10 cellular contexts compared by ENCODE assay signal in the genomic region with DNA sequence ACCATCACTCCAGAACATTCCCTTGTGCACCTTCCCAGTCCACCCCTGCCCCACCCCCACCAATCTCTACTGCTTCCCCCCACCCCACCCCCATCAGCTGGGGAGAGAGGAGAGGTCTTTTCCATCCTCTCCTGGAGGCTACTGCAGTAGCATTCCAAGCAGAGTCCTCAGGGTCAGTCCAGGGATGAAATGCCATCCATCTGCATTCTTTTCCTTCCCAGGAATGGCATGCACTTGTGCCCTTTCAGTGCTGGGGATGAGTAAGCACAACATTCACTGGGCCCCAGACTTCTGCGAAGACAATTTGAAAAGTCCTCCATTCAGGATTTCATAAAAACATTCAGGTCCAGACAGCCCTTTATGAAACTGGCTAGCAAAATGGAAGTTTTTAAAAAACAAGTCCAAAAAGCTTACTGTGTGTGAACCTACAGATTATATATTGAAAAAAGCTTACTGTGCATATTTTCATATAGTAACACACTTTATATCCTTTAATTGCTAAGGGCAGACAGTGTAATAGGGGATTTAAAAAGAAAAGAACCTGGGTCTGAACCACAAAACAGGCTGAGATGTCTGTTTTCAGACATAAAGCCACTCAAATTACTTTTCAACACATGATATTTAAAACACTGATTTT. TPM values are rescaled to one million over a fixed set of nuclear protein-coding genes. Genes with fewer than 3 reads are reported as not detected.
DNase-seq lines count a peak whose midpoint lies in the region; ATAC-seq, FAIRE-seq and TF ChIP-seq lines count a peak whose summit lies in the region.
"Had no signal": no experiment of that assay in that cellular context is flagged by ENCODE, and none has a peak within 500 bp of the region (broad histone marks: within the 10 kb centered on the region; RNA-seq: fewer than 3 reads in every experiment).

No MANE protein-coding gene starts in this region.

- POLR2A ChIA-PET in HCT116 (lab: Charles Lee), result interaction anchor here (0.5 kb wide), 1 partner anchor 12 kb away, joined by 3 read pairs; no protein-coding TSS in a partner anchor

- H3K27ac ChIP-seq in HCT116 (ENCODE audit: low read depth, low read length) (peak overlapping the region; percentile 33; the same call in 1 of the 2 replicates), astrocyte (ENCODE audit: low read depth, low read length) (no peak overlapping the region), SJCRH30 (no peak overlapping the region)
- H3K27ac ChIP-seq: KMS-11 had no signal

- H3K79me2 ChIP-seq in HCT116 (ENCODE audit: insufficient read depth, low read length) (no peaks in the 10 kb centered on the region), astrocyte (ENCODE audit: insufficient read depth, low read length) (no peaks in the 10 kb centered on the region)

- H4K20me1 ChIP-seq in HCT116 (ENCODE audit: insufficient read depth) (no peaks in the 10 kb centered on the region), astrocyte (ENCODE audit: insufficient read depth, low read length) (no peaks in the 10 kb centered on the region)

- no peak for FAIRE-seq in astrocyte (lab: Jason Lieb, UNC)
- no peak for FAIRE-seq in D721Med (lab: Jason Lieb, UNC)

- H2AFZ ChIP-seq in HCT116 (ENCODE audit: low read depth, low read length, poor library complexity, severe bottlenecking) (peak overlapping the region; percentile 78), astrocyte (ENCODE audit: low read depth, low read length) (no peak overlapping the region)

- peaks cover 5% of the 10 kb centered on the region for H3K36me3 Mint-ChIP-seq in astrocyte (ENCODE audit: low read depth, unreplicated experiment)

- peak overlapping the region; percentile 79 for H3K4me2 ChIP-seq in HCT116 (ENCODE audit: low read length)
- no peak overlapping the region for H3K4me2 ChIP-seq in astrocyte (ENCODE audit: low read length)
- H3K4me2 ChIP-seq: KMS-11 had no signal

- no peaks in the 10 kb centered on the region for H3K9me2 ChIP-seq in HCT116 (ENCODE audit: insufficient read depth)

- H3K27me3 ChIP-seq in HCT116 (ENCODE audit: insufficient read depth, low read length) (no peaks in the 10 kb centered on the region), astrocyte (ENCODE audit: insufficient read depth, low read length) (no peaks in the 10 kb centered on the region), SJCRH30 (no peaks in the 10 kb centered on the region)

- H3K4me1 ChIP-seq in HCT116 (ENCODE audit: control insufficient read depth in 1 of 2, insufficient read depth in 2 of 2, low read length in 2 of 2) (peaks cover 17 to 29% of the 10 kb centered on the region in 2 experiments), astrocyte (ENCODE audit: insufficient read depth, low read length) (peaks cover 7% of the 10 kb centered on the region), SJCRH30 (no peaks in the 10 kb centered on the region; the same call in 1 of the 2 replicates)

- H3K36me3 ChIP-seq in HCT116 (ENCODE audit: control insufficient read depth in 1 of 2, insufficient read depth in 2 of 2, low read length in 2 of 2) (no peaks in the 10 kb centered on the region; a peak in 1 of 4 replicates), astrocyte (ENCODE audit: insufficient read depth, low read length) (peaks cover under 1% of the 10 kb centered on the region), SJCRH30 (no peaks in the 10 kb centered on the region)

- H3K4me3 Mint-ChIP-seq in astrocyte (ENCODE audit: unreplicated experiment), result no peak overlapping the region

- H3K27me3 Mint-ChIP-seq in astrocyte (ENCODE audit: low read depth, unreplicated experiment), result no peaks in the 10 kb centered on the region

- CTCF ChIA-PET in HCT116 (lab: Charles Lee), result interaction anchor here (2.4 kb wide), 1 partner anchor 8 kb away, joined by 8 read pairs; no protein-coding TSS in a partner anchor

- TF ChIP-seq CTCF in HCT116 (IDR thresholded peaks at IDR 0.05 in 2 of 3, conservative IDR thresholded peaks at IDR 0.05 in 1 of 3; ENCODE audit: borderline replicate concordance in 1 of 3, insufficient read depth in 1 of 3, low read depth in 2 of 3, low read length in 2 of 3), result no peak
- TF ChIP-seq CTCF in astrocyte (IDR thresholded peaks at IDR 0.05; ENCODE audit: insufficient read depth, low read depth, low read length), result no peak
- TF ChIP-seq CTCF in D721Med (IDR thresholded peaks at IDR 0.05; ENCODE audit: insufficient read depth, missing control alignments), result no peak

- TF ChIP-seq POLR2A in HCT116 (IDR thresholded peaks at IDR 0.05; ENCODE audit: borderline replicate concordance, extremely low read depth, insufficient read depth, insufficient read length), result no peak

- H3K9ac ChIP-seq in HCT116 (ENCODE audit: low read length), result peak overlapping the region; percentile 44
- no peak overlapping the region for H3K9ac ChIP-seq in astrocyte (ENCODE audit: low read length)
- H3K9ac ChIP-seq: KMS-11 had no signal

- H3K9me3 Mint-ChIP-seq in astrocyte (ENCODE audit: unreplicated experiment), result no peaks in the 10 kb centered on the region

- intact Hi-C loops in HCT116 (cut with micrococcal nuclease), result no loop called here

- TF ChIP-seq RAD21 in HCT116 (IDR thresholded peaks at IDR 0.05; ENCODE audit: low read depth), result 0 out of 2 replicates have a peak, but pooled peaks have one; percentile 8

- RAD21 ChIA-PET in HCT116 (lab: Charles Lee; ENCODE audit: low non-redundant PET in 1 of 2, low total read pairs in 2 of 2, uncharacterized antibody in 2 of 2, unreplicated experiment in 2 of 2), result no interaction called here

- H3K4me3 ChIP-seq in HCT116 (replicated peaks in 1 of 2; ENCODE audit: low read depth in 1 of 2, low read length in 2 of 2) (peak overlapping the region in 1 of 2 experiments; percentile 44; a peak in 2 of 4 replicates), astrocyte (ENCODE audit: insufficient read depth, low read depth, low read length) (no peak overlapping the region), skeletal muscle cell (ENCODE audit: low read depth, low read length) (no peak overlapping the region), SJCRH30 (no peak overlapping the region)

- ATAC-seq in HCT116 (peak; percentile 91), HG03378 (IDR thresholded peaks at IDR 0.05; ENCODE audit: unreplicated experiment) (no peak), GM21381 (IDR thresholded peaks at IDR 0.05; ENCODE audit: unreplicated experiment) (no peak)

- DNase-seq in HCT116 (ENCODE audit: low read depth, low spot score) (peak; percentile 24), astrocyte (ENCODE audit: low read depth) (peak; percentile 76), hepatic stellate cell (ENCODE audit: low spot score) (peak; percentile 87), skeletal muscle cell (ENCODE audit: low read depth) (peak; percentile 31), SJCRH30 (no peak), D721Med (ENCODE audit: insufficient read length, low spot score) (no peak)
- DNase-seq: stimulated activated CD4-positive, alpha-beta T cell treated with anti-CD3 and anti-CD28 coated beads, Interleukin-12 subunit alpha, Interleukin-12 subunit beta, amount 100 ng/mL, for 4 hours had no signal

- H3K9me3 ChIP-seq in HCT116 (ENCODE audit: control insufficient read depth in 1 of 2, insufficient read depth in 1 of 2, low read depth in 1 of 2, low read length in 2 of 2), result no peaks in the 10 kb centered on the region
- H3K9me3 ChIP-seq in astrocyte (ENCODE audit: insufficient read depth, low read depth, low read length), result no peaks in the 10 kb centered on the region
- no peaks in the 10 kb centered on the region for H3K9me3 ChIP-seq in SJCRH30 (replicated peaks)

- peaks cover 24% of the 10 kb centered on the region for H3K4me1 Mint-ChIP-seq in astrocyte (ENCODE audit: low read depth, unreplicated experiment)

- BruUV-seq in HCT116 (replicated peaks; lab: Mats Ljungman, UMichigan), result no TSS peak

- H3K27ac Mint-ChIP-seq in astrocyte (ENCODE audit: unreplicated experiment), result peak overlapping the region; percentile 87

TF ChIP-seq in HCT116, 20 proteins besides CTCF, POLR2A, EP300 and RAD21 (continues in another document):
- TF ChIP-seq EZH2 (IDR thresholded peaks at IDR 0.05) (no peak), POLR2AphosphoS5 (IDR thresholded peaks at IDR 0.05; ENCODE audit: low read depth, low read length) (no peak), SIN3A (IDR thresholded peaks at IDR 0.05; ENCODE audit: low read depth) (no peak), ZNF274 (IDR thresholded peaks at IDR 0.05; ENCODE audit: low read depth, low read length) (no peak), SRF (IDR thresholded peaks at IDR 0.05; ENCODE audit: low read depth) (no peak), YY1 (IDR thresholded peaks at IDR 0.05; ENCODE audit: extremely low read depth, insufficient replicate concordance, low read depth, low read length) (no peak), TCF7L2 (IDR thresholded peaks at IDR 0.05; ENCODE audit: borderline replicate concordance, extremely low read depth, insufficient read depth, insufficient read length) (no peak), JUND (IDR thresholded peaks at IDR 0.05) (peak; percentile 32), SP1 (IDR thresholded peaks at IDR 0.05; ENCODE audit: low read depth) (0 out of 2 replicates have a peak, but pooled peaks have one; percentile 17)
- TF ChIP-seq, protein P1, sequence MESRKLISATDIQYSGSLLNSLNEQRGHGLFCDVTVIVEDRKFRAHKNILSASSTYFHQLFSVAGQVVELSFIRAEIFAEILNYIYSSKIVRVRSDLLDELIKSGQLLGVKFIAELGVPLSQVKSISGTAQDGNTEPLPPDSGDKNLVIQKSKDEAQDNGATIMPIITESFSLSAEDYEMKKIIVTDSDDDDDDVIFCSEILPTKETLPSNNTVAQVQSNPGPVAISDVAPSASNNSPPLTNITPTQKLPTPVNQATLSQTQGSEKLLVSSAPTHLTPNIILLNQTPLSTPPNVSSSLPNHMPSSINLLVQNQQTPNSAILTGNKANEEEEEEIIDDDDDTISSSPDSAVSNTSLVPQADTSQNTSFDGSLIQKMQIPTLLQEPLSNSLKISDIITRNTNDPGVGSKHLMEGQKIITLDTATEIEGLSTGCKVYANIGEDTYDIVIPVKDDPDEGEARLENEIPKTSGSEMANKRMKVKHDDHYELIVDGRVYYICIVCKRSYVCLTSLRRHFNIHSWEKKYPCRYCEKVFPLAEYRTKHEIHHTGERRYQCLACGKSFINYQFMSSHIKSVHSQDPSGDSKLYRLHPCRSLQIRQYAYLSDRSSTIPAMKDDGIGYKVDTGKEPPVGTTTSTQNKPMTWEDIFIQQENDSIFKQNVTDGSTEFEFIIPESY (IDR thresholded peaks at IDR 0.05; ENCODE audit: extremely low read depth, insufficient replicate concordance, low read length), result no peak

RNA-seq across cellular contexts. Expression of gene GOLPH3, which starts 50.0 kb away (rescaled TPM):
- total RNA-seq in HCT116 (2021; ENCODE audit: unreplicated experiment) (69.2 TPM), astrocyte (114 and 124 TPM in 2 replicates)
- polyA plus RNA-seq in HCT116 (2012), result 31.2 and 32.0 TPM in 2 replicates
- total RNA-seq in SJCRH30 (2014; rRNA removed; shearing (Covaris generic)), result 70.4 and 74.6 TPM in 2 replicates

Comparison
In these comparisons a context has a peak if more than half of its experiments do, and no peak if none do; other contexts are left out.
1. DNase-seq: peak in HCT116 (single experiment), astrocyte (single experiment), hepatic stellate cell (single experiment) and skeletal muscle cell (single experiment); none in SJCRH30 (0 of 2) and D721Med (single experiment).